Comparison of ENCODE assay signal across 8 cellular contexts in genomic region chr21:42117229-42118048, GRCh38. TPM values are rescaled to one million over a fixed set of nuclear protein-coding genes. Genes with fewer than 3 reads are reported as not detected.
DNase-seq lines count a peak whose midpoint lies in the region; ATAC-seq and TF ChIP-seq lines count a peak whose summit lies in the region.

No MANE protein-coding gene starts in this region.

- DNase-seq in GDM1 (lab: John Stamatoyannopoulos, UW), result peak; percentile 79
- DNase-seq in HS-5 (ENCODE audit: low read depth), result peak; percentile 53
- DNase-seq in NOMO-1 (lab: John Stamatoyannopoulos, UW; ENCODE audit: unreplicated experiment in 2 of 2), result peak; percentile 47 to 69
- DNase-seq in activated CD8-positive, alpha-beta memory T cell treated with anti-CD3 and anti-CD28 coated beads for 4 hours (ENCODE audit: low read depth in 2 of 2), result peak; percentile 46 to 47
- DNase-seq in endodermal cell, result peak; percentile 91
- DNase-seq in stimulated activated CD8-positive, alpha-beta memory T cell treated with anti-CD3 and anti-CD28 coated beads, Interleukin-7, amount 100 ng/mL, for 24 hours (ENCODE audit: low read depth), result peak; percentile 58

- no peaks in the 10 kb centered on the region for H3K36me3 Mint-ChIP-seq in endodermal cell (ENCODE audit: low read depth)

- no peak overlapping the region for H3K27ac Mint-ChIP-seq in endodermal cell

- H3K9me3 ChIP-seq in endodermal cell (ENCODE audit: control insufficient read depth, low read length) (no peaks in the 10 kb centered on the region), mucosa of rectum (ENCODE audit: control insufficient read depth in 2 of 2, low read length in 2 of 2) (no peaks in the 10 kb centered on the region)

- no peak overlapping the region for H3K27ac ChIP-seq in endodermal cell (ENCODE audit: low read depth, low read length)
- H3K27ac ChIP-seq in mucosa of rectum (ENCODE audit: low read depth in 2 of 2, low read length in 2 of 2), result no peak overlapping the region

- H3K9me3 Mint-ChIP-seq in endodermal cell, result no peaks in the 10 kb centered on the region

- H3K4me1 ChIP-seq in endodermal cell (ENCODE audit: control insufficient read depth, insufficient read depth, low read length) (peaks cover 3% of the 10 kb centered on the region), mucosa of rectum (ENCODE audit: control insufficient read depth in 2 of 2, insufficient read depth in 2 of 2, low read length in 2 of 2) (peaks cover 10 to 14% of the 10 kb centered on the region in 2 donors)

- H3K27me3 ChIP-seq in endodermal cell (ENCODE audit: control insufficient read depth, insufficient read depth, low read length, poor library complexity, severe bottlenecking) (no peaks in the 10 kb centered on the region), mucosa of rectum (ENCODE audit: control insufficient read depth in 2 of 2, insufficient read depth in 2 of 2, low read length in 2 of 2) (peaks cover 4 to 6% of the 10 kb centered on the region in 2 donors)

- ATAC-seq in GM18505 (IDR thresholded peaks at IDR 0.05; ENCODE audit: unreplicated experiment), result no peak

- no peak overlapping the region for H3K4me3 Mint-ChIP-seq in endodermal cell

- H3K4me3 ChIP-seq in endodermal cell (ENCODE audit: low read length), result no peak overlapping the region
- peak overlapping the region; percentile 15 to 62 for H3K4me3 ChIP-seq in mucosa of rectum (ENCODE audit: low read length in 2 of 2)

- WGBS in endodermal cell (ENCODE audit: insufficient coverage in 1 of 2, insufficient read length in 1 of 2), 2 experiments, result 40 to 63% methylated on average over 9 to 17 of the region's 18 CpGs

- H3K36me3 ChIP-seq in endodermal cell (ENCODE audit: control insufficient read depth, insufficient read depth, low read length) (no peaks in the 10 kb centered on the region), mucosa of rectum (ENCODE audit: control insufficient read depth in 2 of 2, insufficient read depth in 2 of 2, low read length in 2 of 2) (no peaks in the 10 kb centered on the region)

- peaks cover 17% of the 10 kb centered on the region for H3K4me1 Mint-ChIP-seq in endodermal cell

- no peak for TF ChIP-seq POLR2A in GM18505 (IDR thresholded peaks at IDR 0.05; ENCODE audit: borderline replicate concordance, extremely low read depth, insufficient read depth, insufficient read length)

- peak; percentile 95 for TF ChIP-seq CTCF in endodermal cell (conservative IDR thresholded peaks at IDR 0.05)

- peaks cover 9% of the 10 kb centered on the region for H3K27me3 Mint-ChIP-seq in endodermal cell (ENCODE audit: insufficient read depth)

- no peak overlapping the region for H3K9ac ChIP-seq in endodermal cell (ENCODE audit: extremely low read depth, low read length, poor library complexity, severe bottlenecking)
- H3K9ac ChIP-seq in mucosa of rectum (ENCODE audit: low read depth in 1 of 2, low read length in 2 of 2), result no peak overlapping the region

RNA-seq across cellular contexts. Expression of gene UMODL1, which starts 46.3 kb away (rescaled TPM):
- under 1 TPM; 0.24 to 0.49 TPM for total RNA-seq in endodermal cell
- 0.11 TPM for polyA plus RNA-seq in endodermal cell (2013, experiment 1 of 2)
- 0.46 TPM for polyA plus RNA-seq in endodermal cell (2013, experiment 2 of 2)
